14 cellular contexts compared by ENCODE assay signal in genomic region chr13:44301639-44302015, GRCh38.
DNase-seq lines count a peak whose midpoint lies in the region; ATAC-seq and TF ChIP-seq lines count a peak whose summit lies in the region.
"Had no signal": no experiment of that assay in that cellular context is flagged by ENCODE, and none has a peak within 500 bp of the region (broad histone marks: within the 10 kb centered on the region; RNA-seq: fewer than 3 reads in every experiment).

No MANE protein-coding gene starts in this region.

- no peaks in the 10 kb centered on the region for H3K9me3 Mint-ChIP-seq in activated T-cell treated with anti-CD3 and anti-CD28 coated beads, Interleukin-2, amount 50 U/mL, for 24 hours
- peaks cover 4% of the 10 kb centered on the region for H3K9me3 Mint-ChIP-seq in stimulated activated effector memory CD8-positive, alpha-beta T cell treated with anti-CD3 and anti-CD28 coated beads, Interleukin-12 subunit alpha, Interleukin-12 subunit beta, amount 100 ng/mL, for 72 hours
- H3K9me3 Mint-ChIP-seq: T-helper 2 cell treated with Interferon-gamma antibody and Interleukin-4, amounts not matched to agents 5 μg/mL and 100 μg/mL, for 36 hours had no signal

- H3K9me3 ChIP-seq in KOPT-K1 (ENCODE audit: insufficient read depth, low read length, poor library complexity, severe bottlenecking) (no peaks in the 10 kb centered on the region), esophagus squamous epithelium (no peaks in the 10 kb centered on the region)

- intact Hi-C loops in esophagus squamous epithelium (cut with DNase I) = no loop called here

- no peak overlapping the region for H3K4me3 ChIP-seq in esophagus squamous epithelium

- H3K27ac ChIP-seq in KOPT-K1 (ENCODE audit: low read depth, low read length, poor library complexity, severe bottlenecking) (peak overlapping the region; percentile 86), esophagus squamous epithelium (peak overlapping the region in 3 of 4 donors; percentile 59 to 67 (median 60))

- WGBS in esophagus squamous epithelium, 2 donors = 51 to 81% methylated on average over 4 of the region's 4 CpGs

- H3K36me3 ChIP-seq in KOPT-K1 (ENCODE audit: insufficient read depth, low read length) = no peaks in the 10 kb centered on the region
- no peaks in the 10 kb centered on the region for H3K36me3 ChIP-seq in esophagus squamous epithelium

- H3K4me1 ChIP-seq in esophagus squamous epithelium = peaks cover 4 to 65% (median 46%) of the 10 kb centered on the region in 3 donors

- peak overlapping the region; percentile 9 for H3K27ac Mint-ChIP-seq in activated T-cell treated with anti-CD3 and anti-CD28 coated beads, Interleukin-2, amount 50 U/mL, for 24 hours
- peak overlapping the region; percentile 7 for H3K27ac Mint-ChIP-seq in stimulated activated effector memory CD8-positive, alpha-beta T cell treated with anti-CD3 and anti-CD28 coated beads, Interleukin-12 subunit alpha, Interleukin-12 subunit beta, amount 100 ng/mL, for 72 hours
- H3K27ac Mint-ChIP-seq: T-helper 2 cell treated with Interferon-gamma antibody and Interleukin-4, amounts not matched to agents 5 μg/mL and 100 μg/mL, for 36 hours had no signal

- TF ChIP-seq POLR2A in esophagus squamous epithelium (IDR thresholded peaks at IDR 0.05) = no peak

- no peaks in the 10 kb centered on the region for H3K36me3 Mint-ChIP-seq in activated T-cell treated with anti-CD3 and anti-CD28 coated beads, Interleukin-2, amount 50 U/mL, for 24 hours (ENCODE audit: low read depth)
- H3K36me3 Mint-ChIP-seq in stimulated activated effector memory CD8-positive, alpha-beta T cell treated with anti-CD3 and anti-CD28 coated beads, Interleukin-12 subunit alpha, Interleukin-12 subunit beta, amount 100 ng/mL, for 72 hours = no peaks in the 10 kb centered on the region

- H3K4me3 Mint-ChIP-seq in activated T-cell treated with anti-CD3 and anti-CD28 coated beads, Interleukin-2, amount 50 U/mL, for 24 hours = no peak overlapping the region
- H3K4me3 Mint-ChIP-seq in stimulated activated effector memory CD8-positive, alpha-beta T cell treated with anti-CD3 and anti-CD28 coated beads, Interleukin-12 subunit alpha, Interleukin-12 subunit beta, amount 100 ng/mL, for 72 hours = peak overlapping the region; percentile 8
- H3K4me3 Mint-ChIP-seq: T-helper 2 cell treated with Interferon-gamma antibody and Interleukin-4, amounts not matched to agents 5 μg/mL and 100 μg/mL, for 36 hours had no signal

- DNase-seq in activated T-cell treated with anti-CD3 and anti-CD28 coated beads, Interleukin-2, amount 50 U/mL, for 24 hours = no peak
- DNase-seq in activated T-cell treated with anti-CD3 and anti-CD28 coated beads for 4 hours (no peak), esophagus squamous epithelium (lab: John Stamatoyannopoulos, UW) (no peak), NCI-H2107 treated with DMSO at 0.1 percent for 48 hours (lab: John Stamatoyannopoulos, UW; ENCODE audit: unreplicated experiment) (no peak)
- no peak for DNase-seq in stimulated activated effector memory CD8-positive, alpha-beta T cell treated with anti-CD3 and anti-CD28 coated beads, Interleukin-12 subunit alpha, Interleukin-12 subunit beta, amount 100 ng/mL, for 72 hours (ENCODE audit: low spot score in 2 of 2)
- DNase-seq: activated effector memory CD4-positive, alpha-beta T cell treated with Interleukin-2 at 50 U/mL for 16 hours; central memory CD4-positive, alpha-beta T cell; glutamatergic neuron; NCI-H82; stimulated activated naive CD4-positive, alpha-beta T cell had no signal

- no peaks in the 10 kb centered on the region for H3K27me3 ChIP-seq in esophagus squamous epithelium

- H3K4me1 Mint-ChIP-seq in activated T-cell treated with anti-CD3 and anti-CD28 coated beads, Interleukin-2, amount 50 U/mL, for 24 hours (ENCODE audit: low read depth) = peaks cover 51% of the 10 kb centered on the region
- peaks cover 34% of the 10 kb centered on the region for H3K4me1 Mint-ChIP-seq in stimulated activated effector memory CD8-positive, alpha-beta T cell treated with anti-CD3 and anti-CD28 coated beads, Interleukin-12 subunit alpha, Interleukin-12 subunit beta, amount 100 ng/mL, for 72 hours

- no peak for ATAC-seq in stimulated activated effector memory CD8-positive, alpha-beta T cell treated with anti-CD3 and anti-CD28 coated beads, Interleukin-12 subunit alpha, Interleukin-12 subunit beta, amount 100 ng/mL, for 72 hours
- ATAC-seq in HG02588 (IDR thresholded peaks at IDR 0.05; ENCODE audit: unreplicated experiment) (no peak), GM19035 (IDR thresholded peaks at IDR 0.05; ENCODE audit: unreplicated experiment) (no peak)

- H3K27me3 Mint-ChIP-seq in activated T-cell treated with anti-CD3 and anti-CD28 coated beads, Interleukin-2, amount 50 U/mL, for 24 hours = peaks cover 12% of the 10 kb centered on the region

- TF ChIP-seq CTCF in esophagus squamous epithelium (IDR thresholded peaks at IDR 0.05) = no peak
